ENCODE assay signal across 24 cellular contexts in the genomic region with DNA sequence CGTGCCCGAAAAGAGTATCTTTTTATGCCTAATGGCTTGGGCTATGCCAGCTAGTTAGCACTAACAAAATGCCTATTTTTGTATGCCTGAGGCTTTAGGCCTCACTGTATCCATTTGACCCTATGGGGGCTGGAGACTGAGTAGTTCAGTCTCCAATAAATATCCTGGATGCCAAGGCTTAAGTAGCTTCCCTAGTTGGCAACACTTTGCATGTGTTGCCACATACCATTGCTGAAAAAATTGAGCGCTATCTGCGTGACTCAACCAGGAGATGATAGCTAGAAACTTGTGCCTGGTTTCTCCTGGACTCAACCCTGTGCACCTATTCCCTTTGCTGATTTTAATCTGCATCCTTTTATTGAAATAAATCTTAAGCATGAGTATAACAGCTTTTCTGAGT. TPM values are rescaled to one million over a fixed set of nuclear protein-coding genes. Genes with fewer than 3 reads are reported as not detected.
DNase-seq lines count a peak whose midpoint lies in the region; ATAC-seq and TF ChIP-seq lines count a peak whose summit lies in the region.
"Had no signal": no experiment of that assay in that cellular context is flagged by ENCODE, and none has a peak within 500 bp of the region (broad histone marks: within the 10 kb centered on the region; RNA-seq: fewer than 3 reads in every experiment).

No MANE protein-coding gene starts in this region.

- no peak overlapping the region for H3K9ac ChIP-seq in GM23248
- no peak overlapping the region for H3K9ac ChIP-seq in neuronal stem cell (ENCODE audit: low read depth, low read length, poor library complexity)

- H3K9me3 ChIP-seq in GM23248 (ENCODE audit: low read depth) = no peaks in the 10 kb centered on the region
- H3K9me3 ChIP-seq in RWPE2 (ENCODE audit: severe bottlenecking) = no peaks in the 10 kb centered on the region
- no peaks in the 10 kb centered on the region for H3K9me3 ChIP-seq in neuronal stem cell (replicated peaks in 1 of 2; ENCODE audit: control insufficient read depth in 2 of 2, insufficient read depth in 1 of 2, low read depth in 1 of 2, low read length in 2 of 2)
- no peaks in the 10 kb centered on the region for H3K9me3 ChIP-seq in uterus
- no peaks in the 10 kb centered on the region for H3K9me3 ChIP-seq in tibial artery

- peak; percentile 46; the same call in 1 of the 3 replicates for ATAC-seq in RWPE2 (ENCODE audit: low read depth)
- ATAC-seq in GM21381 (IDR thresholded peaks at IDR 0.05; ENCODE audit: unreplicated experiment) = no peak
- ATAC-seq: sciatic nerve had no signal

- no peak overlapping the region for H3K4me3 Mint-ChIP-seq in activated naive CD8-positive, alpha-beta T cell treated with anti-CD3 and anti-CD28 coated beads for 36 hours
- H3K4me3 Mint-ChIP-seq: activated T-cell treated with anti-CD3 and anti-CD28 coated beads, Interleukin-2, amount 50 U/mL, for 24 hours; naive B cell had no signal

- H3K14ac ChIP-seq in neuronal stem cell (ENCODE audit: low read length) = no peak overlapping the region

- H3K23ac ChIP-seq in neuronal stem cell (ENCODE audit: low read depth, low read length, poor library complexity) = no peak overlapping the region

- H4K8ac ChIP-seq in neuronal stem cell (ENCODE audit: low read depth, low read length) = no peak overlapping the region

- H4K20me1 ChIP-seq in GM23248 (ENCODE audit: insufficient read depth) = no peaks in the 10 kb centered on the region

- DNase-seq in GM23248 (peak; percentile 15), RWPE2 (ENCODE audit: low spot score) (no peak), fibroblast of the aortic adventitia (ENCODE audit: low read depth) (peak; percentile 28), neuronal stem cell (ENCODE audit: low spot score) (no peak), uterus (no peak), tibial artery (no peak)
- no peak for DNase-seq in activated naive CD8-positive, alpha-beta T cell treated with anti-CD3 and anti-CD28 coated beads for 36 hours
- DNase-seq: activated CD4-positive, alpha-beta T cell treated with anti-CD3 and anti-CD28 coated beads for 1 hour; activated naive CD4-positive, alpha-beta T cell; activated T-cell treated with anti-CD3 and anti-CD28 coated beads, Interleukin-2, amount 50 U/mL, for 24 hours; anterior cingulate cortex; central memory CD4-positive, alpha-beta T cell; dermis blood vessel endothelial cell; DMS 273 treated with DMSO at 0.1 percent for 48 hours; foreskin melanocyte; H7; kidney; MM.1S; naive B cell; NCI-H187 treated with DMSO at 0.1 percent for 48 hours; NCI-H2227 treated with DMSO at 0.1 percent for 48 hours; NCI-H748 treated with DMSO at 0.1 percent for 48 hours had no signal

- H3F3A ChIP-seq in GM23248 (ENCODE audit: insufficient read depth) = no peaks in the 10 kb centered on the region

- H3K27me3 Mint-ChIP-seq in activated naive CD8-positive, alpha-beta T cell treated with anti-CD3 and anti-CD28 coated beads for 36 hours = peaks cover 9% of the 10 kb centered on the region
- H3K27me3 Mint-ChIP-seq: activated T-cell treated with anti-CD3 and anti-CD28 coated beads, Interleukin-2, amount 50 U/mL, for 24 hours had no signal

- H3K4ac ChIP-seq in neuronal stem cell (ENCODE audit: low read length) = peak overlapping the region; percentile 48

- H3K36me3 ChIP-seq in GM23248 (ENCODE audit: low read depth) = no peaks in the 10 kb centered on the region
- no peaks in the 10 kb centered on the region for H3K36me3 ChIP-seq in RWPE2 (ENCODE audit: low read depth)
- no peaks in the 10 kb centered on the region for H3K36me3 ChIP-seq in neuronal stem cell (replicated peaks in 1 of 2; ENCODE audit: control insufficient read depth in 2 of 2, insufficient read depth in 2 of 2, low read length in 2 of 2)
- no peaks in the 10 kb centered on the region for H3K36me3 ChIP-seq in uterus
- H3K36me3 ChIP-seq in tibial artery = no peaks in the 10 kb centered on the region

- no peak overlapping the region for H3K18ac ChIP-seq in neuronal stem cell (ENCODE audit: low read length)

- H3K4me3 ChIP-seq in GM23248 (no peak overlapping the region), RWPE2 (ENCODE audit: severe bottlenecking) (no peak overlapping the region), fibroblast of the aortic adventitia (ENCODE audit: low read depth, low read length) (no peak overlapping the region), neuronal stem cell (ENCODE audit: low read length in 2 of 2) (no peak overlapping the region), uterus (no peak overlapping the region), tibial artery (no peak overlapping the region)

- H3K79me1 ChIP-seq in neuronal stem cell (ENCODE audit: low read depth, low read length) = no peaks in the 10 kb centered on the region

- H2AK5ac ChIP-seq in neuronal stem cell (ENCODE audit: low read depth, low read length) = no peak overlapping the region

- H3K27ac Mint-ChIP-seq in activated naive CD8-positive, alpha-beta T cell treated with anti-CD3 and anti-CD28 coated beads for 36 hours = no peak overlapping the region
- H3K27ac Mint-ChIP-seq: activated T-cell treated with anti-CD3 and anti-CD28 coated beads, Interleukin-2, amount 50 U/mL, for 24 hours had no signal

- no peak for TF ChIP-seq POLR2A in uterus (IDR thresholded peaks at IDR 0.05)

- intact Hi-C loops in uterus (cut with DNase I; ENCODE audit: low total_unique reads) (no loop called here), tibial artery (cut with DNase I; ENCODE audit: low total_unique reads) (no loop called here)

- H2BK15ac ChIP-seq in neuronal stem cell (ENCODE audit: low read length) = no peak overlapping the region

- H3K27ac ChIP-seq in GM23248 (no peak overlapping the region), RWPE2 (ENCODE audit: poor library complexity, severe bottlenecking) (no peak overlapping the region), neuronal stem cell (replicated peaks; ENCODE audit: low read length) (no peak overlapping the region), uterus (no peak overlapping the region), tibial artery (no peak overlapping the region)

- in situ Hi-C loops in GM23248 (cut with MboI) = no loop called here

- H3K4me2 ChIP-seq in GM23248 (ENCODE audit: unreplicated experiment) (no peak overlapping the region), neuronal stem cell (ENCODE audit: insufficient read depth, low read length, poor library complexity, severe bottlenecking) (no peak overlapping the region)

- peaks cover 1% of the 10 kb centered on the region for H3K4me1 Mint-ChIP-seq in activated naive CD8-positive, alpha-beta T cell treated with anti-CD3 and anti-CD28 coated beads for 36 hours

- TF ChIP-seq CTCF in RWPE2 (IDR thresholded peaks at IDR 0.05; ENCODE audit: poor library complexity, severe bottlenecking) = no peak
- TF ChIP-seq CTCF in fibroblast of the aortic adventitia (IDR thresholded peaks at IDR 0.05; ENCODE audit: insufficient read depth, low read length) = no peak
- no peak for TF ChIP-seq CTCF in uterus (IDR thresholded peaks at IDR 0.05)
- no peak for TF ChIP-seq CTCF in tibial artery (IDR thresholded peaks at IDR 0.05)

- H3K36me3 Mint-ChIP-seq in activated naive CD8-positive, alpha-beta T cell treated with anti-CD3 and anti-CD28 coated beads for 36 hours = no peaks in the 10 kb centered on the region
- H3K36me3 Mint-ChIP-seq: naive B cell had no signal

- WGBS in GM23248 (ENCODE audit: low coverage in 1 of 2, low lambda C conversion rate in 2 of 2, missing lambda C conversion rate in 2 of 2), 2 experiments = 76 to 86% methylated on average over 4 of the region's 4 CpGs
- WGBS in neuronal stem cell (ENCODE audit: extremely low coverage in 2 of 2, insufficient read length in 2 of 2, insufficient replicate concordance in 1 of 2), 2 donors = no CpG with 5 or more reads among the region's 4 CpGs

- H2BK120ac ChIP-seq in neuronal stem cell (ENCODE audit: low read depth, low read length) = no peak overlapping the region

- H2AFZ ChIP-seq in GM23248 (no peak overlapping the region), neuronal stem cell (ENCODE audit: low read length) (no peak overlapping the region)

- H3K79me2 ChIP-seq in GM23248 (ENCODE audit: insufficient read depth) = no peaks in the 10 kb centered on the region

- no peak overlapping the region for H2BK12ac ChIP-seq in neuronal stem cell (ENCODE audit: low read length)

- no peaks in the 10 kb centered on the region for H3K9me2 ChIP-seq in GM23248 (ENCODE audit: insufficient read depth)

- no peaks in the 10 kb centered on the region for H3K9me3 Mint-ChIP-seq in activated naive CD8-positive, alpha-beta T cell treated with anti-CD3 and anti-CD28 coated beads for 36 hours
- H3K9me3 Mint-ChIP-seq: activated T-cell treated with anti-CD3 and anti-CD28 coated beads, Interleukin-2, amount 50 U/mL, for 24 hours; naive B cell had no signal

- no peaks in the 10 kb centered on the region for H3K4me1 ChIP-seq in GM23248 (ENCODE audit: insufficient read depth)
- no peaks in the 10 kb centered on the region for H3K4me1 ChIP-seq in RWPE2 (ENCODE audit: insufficient read depth, poor library complexity, severe bottlenecking)
- no peaks in the 10 kb centered on the region for H3K4me1 ChIP-seq in neuronal stem cell (ENCODE audit: control insufficient read depth in 2 of 2, insufficient read depth in 1 of 2, low read depth in 1 of 2, low read length in 2 of 2)
- H3K4me1 ChIP-seq in uterus = no peaks in the 10 kb centered on the region
- no peaks in the 10 kb centered on the region for H3K4me1 ChIP-seq in tibial artery

- no peak overlapping the region for H2BK5ac ChIP-seq in neuronal stem cell (ENCODE audit: low read length)

- no peak overlapping the region for H4K91ac ChIP-seq in neuronal stem cell (ENCODE audit: low read depth, low read length, poor library complexity)

- H3K27me3 ChIP-seq in GM23248 (replicated peaks; ENCODE audit: insufficient read depth) (no peaks in the 10 kb centered on the region; the same call in 1 of the 2 replicates), RWPE2 (ENCODE audit: insufficient read depth, poor library complexity, severe bottlenecking) (no peaks in the 10 kb centered on the region), neuronal stem cell (ENCODE audit: control insufficient read depth in 3 of 3, insufficient read depth in 3 of 3, low read depth in 1 of 3, low read length in 3 of 3) (peaks cover 0 to 10% (median 0%) of the 10 kb centered on the region in 3 experiments), uterus (no peaks in the 10 kb centered on the region), tibial artery (no peaks in the 10 kb centered on the region)

RNA-seq across cellular contexts. Expression of a gene that starts 58.4 kb away (rescaled TPM):
- total RNA-seq in GM23248 (2014; rRNA removed; shearing (Covaris generic)) = 68.5 and 73.6 TPM in 2 replicates
- 65.8 and 74.7 TPM in 2 replicates for polyA plus RNA-seq in GM23248 (2016; fragmentation: Nextera tagmentation; extraction: Ambion mirVana)
- total RNA-seq in fibroblast of the aortic adventitia (ENCODE audit: low replicate concordance) (73.2 and 106 TPM in 2 replicates), uterus (100 to 1,000 TPM in 2 of 4 donors, 10 to 100 TPM in 2; 33.2 to 176 (median 84.7) TPM)
- 36.4 TPM for polyA plus RNA-seq in neuronal stem cell (2013, experiment 1 of 2)
- polyA plus RNA-seq in neuronal stem cell (2013, experiment 2 of 2) = 39.2 TPM
- total RNA-seq in activated naive CD8-positive, alpha-beta T cell treated with anti-CD3 and anti-CD28 coated beads for 36 hours = 10 to 100 TPM; 48.8 to 53.2 TPM

Comparison
In these comparisons a context has a peak if more than half of its experiments do, and no peak if none do; other contexts are left out.
1. DNase-seq: peak in GM23248 (single experiment) and fibroblast of the aortic adventitia (single experiment); none in RWPE2 (single experiment), neuronal stem cell (single experiment), activated naive CD8-positive, alpha-beta T cell treated with anti-CD3 and anti-CD28 coated beads for 36 hours (single experiment), uterus (0 of 2) and tibial artery (0 of 2).